1 cellular context compared by ENCODE assay signal in genomic region chr19:35736913-35737886, GRCh38.
TF ChIP-seq lines count a peak whose summit lies in the region.

No MANE protein-coding gene starts in this region.

TF ChIP-seq in HEK293, 187 proteins besides CTCF, POLR2A, EP300 and RAD21 (continued from another document):
- TF ChIP-seq ZNF692 (tag by site-specific recombination; IDR thresholded peaks at IDR 0.05), result peak; percentile 84
- TF ChIP-seq ZNF670 (tag by site-specific recombination; IDR thresholded peaks at IDR 0.05; ENCODE audit: low read depth), result no peak
- TF ChIP-seq SCRT2 (tag by site-specific recombination; IDR thresholded peaks at IDR 0.05), result peak; percentile 48; the same call in 1 of the 2 replicates
- no peak for TF ChIP-seq ZNF488 (tag by site-specific recombination; IDR thresholded peaks at IDR 0.05)
